8 cellular contexts compared by ENCODE assay signal in the genomic region with DNA sequence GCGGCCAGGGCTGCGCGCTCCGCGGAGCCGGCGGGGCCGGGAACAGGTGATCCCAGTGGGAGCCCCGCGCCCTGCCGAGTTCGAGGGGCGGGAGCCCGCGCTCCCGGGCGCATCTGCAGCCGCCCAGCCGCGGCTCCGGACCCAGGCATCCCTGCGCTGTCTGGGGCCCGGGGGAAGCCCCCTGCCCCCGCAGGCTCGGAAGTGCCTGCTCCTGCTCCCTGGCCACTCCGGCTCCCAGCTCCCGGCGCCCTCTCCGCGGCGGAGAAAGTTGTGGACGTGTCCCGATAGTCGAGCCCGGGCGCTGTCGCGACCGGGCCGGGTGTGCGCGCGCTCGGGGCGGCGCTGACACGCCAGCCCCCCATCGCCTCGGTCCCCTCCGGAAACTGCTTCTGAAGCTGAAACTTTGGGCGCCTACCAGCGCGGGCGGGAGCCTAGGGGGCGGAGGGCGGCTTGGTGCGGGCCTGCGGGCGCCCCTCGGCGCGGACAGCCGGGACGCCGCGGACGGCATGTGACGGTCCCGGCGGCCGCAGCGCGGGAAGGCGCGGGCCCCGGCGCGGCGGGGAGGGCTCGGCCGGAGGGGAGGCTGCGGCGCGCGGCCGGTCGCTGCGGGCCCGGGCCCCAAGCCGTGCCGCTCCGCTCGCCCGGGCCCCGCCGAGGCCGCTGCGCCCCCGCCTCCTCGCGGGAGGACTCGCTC. TPM values are rescaled to one million over a fixed set of nuclear protein-coding genes. Genes with fewer than 3 reads are reported as not detected.
DNase-seq lines count a peak whose midpoint lies in the region; ATAC-seq and TF ChIP-seq lines count a peak whose summit lies in the region.

No MANE protein-coding gene starts in this region.

- H3K36me3 ChIP-seq in cardiac muscle cell: no peaks in the 10 kb centered on the region
- H3K36me3 ChIP-seq in SJSA1: peaks cover 4% of the 10 kb centered on the region; the same call in 1 of the 2 replicates
- no peaks in the 10 kb centered on the region for H3K36me3 ChIP-seq in effector memory CD4-positive, alpha-beta T cell (ENCODE audit: control insufficient read depth, insufficient read depth, low read length)
- H3K36me3 ChIP-seq in neural cell (ENCODE audit: insufficient read depth, low read length): no peaks in the 10 kb centered on the region

- intact Hi-C loops in cardiac septum (cut with DNase I): loop anchor here (2.0 to 5.0 kb wide), 4 partner anchors 40 to 182 kb away; partner anchors contain the start of gene LDLRAP1

- H3K27me3 ChIP-seq in cardiac muscle cell (peaks cover 14% of the 10 kb centered on the region), SJSA1 (replicated peaks) (peaks cover 52% of the 10 kb centered on the region), neural cell (ENCODE audit: insufficient read depth, low read depth, low read length) (peaks cover 29% of the 10 kb centered on the region)
- no peaks in the 10 kb centered on the region for H3K27me3 ChIP-seq in effector memory CD4-positive, alpha-beta T cell (replicated peaks; ENCODE audit: control insufficient read depth, insufficient read depth, low read length, poor library complexity, severe bottlenecking)

- H3K4me1 ChIP-seq in cardiac muscle cell (ENCODE audit: low read depth): peaks cover 21% of the 10 kb centered on the region
- peaks cover 21% of the 10 kb centered on the region for H3K4me1 ChIP-seq in SJSA1 (replicated peaks)
- H3K4me1 ChIP-seq in effector memory CD4-positive, alpha-beta T cell (ENCODE audit: control insufficient read depth, insufficient read depth, low read length, poor library complexity, severe bottlenecking): peaks cover 49% of the 10 kb centered on the region

- H3K4me2 ChIP-seq in neural cell (ENCODE audit: low read length): peak overlapping the region; percentile 35

- no peaks in the 10 kb centered on the region for H3F3A ChIP-seq in neural cell (ENCODE audit: insufficient read depth, low read length, poor library complexity, severe bottlenecking)

- no peak for TF ChIP-seq CTCF in cardiac muscle cell (IDR thresholded peaks at IDR 0.05; ENCODE audit: low read depth, low read length)
- no peak for TF ChIP-seq CTCF in neural cell (IDR thresholded peaks at IDR 0.05; ENCODE audit: poor library complexity, severe bottlenecking)

- no peak for TF ChIP-seq RAD21 in neural cell (conservative IDR thresholded peaks at IDR 0.05)

- TF ChIP-seq EP300 in neural cell (conservative IDR thresholded peaks at IDR 0.05; ENCODE audit: poor library complexity, severe bottlenecking): no peak

- peak overlapping the region; percentile 92 for H3K4me3 ChIP-seq in cardiac muscle cell
- peak overlapping the region; percentile 52 for H3K4me3 ChIP-seq in SJSA1
- peak overlapping the region; percentile 91 for H3K4me3 ChIP-seq in effector memory CD4-positive, alpha-beta T cell (ENCODE audit: insufficient read depth, low read depth, low read length, poor library complexity, severe bottlenecking)
- H3K4me3 ChIP-seq in neural cell (ENCODE audit: low read length): peak overlapping the region; percentile 86

- H3K9me3 ChIP-seq in cardiac muscle cell (ENCODE audit: low read depth) (no peaks in the 10 kb centered on the region), SJSA1 (replicated peaks) (no peaks in the 10 kb centered on the region), neural cell (ENCODE audit: low read length) (no peaks in the 10 kb centered on the region)
- H3K9me3 ChIP-seq in effector memory CD4-positive, alpha-beta T cell (ENCODE audit: control insufficient read depth, low read length): no peaks in the 10 kb centered on the region

- no peak overlapping the region for H3K27ac ChIP-seq in cardiac muscle cell
- H3K27ac ChIP-seq in SJSA1: no peak overlapping the region
- peak overlapping the region; percentile 76 for H3K27ac ChIP-seq in effector memory CD4-positive, alpha-beta T cell (ENCODE audit: insufficient read depth, low read length, poor library complexity, severe bottlenecking)
- no peak overlapping the region for H3K27ac ChIP-seq in neural cell (ENCODE audit: low read length)

- H3K9me2 ChIP-seq in neural cell (ENCODE audit: insufficient read depth, low read length): no peaks in the 10 kb centered on the region

- H3K9ac ChIP-seq in neural cell (ENCODE audit: low read length): peak overlapping the region; percentile 50

- no peaks in the 10 kb centered on the region for H3K79me2 ChIP-seq in neural cell (replicated peaks; ENCODE audit: insufficient read depth, low read length)

- ATAC-seq in HG03025 (IDR thresholded peaks at IDR 0.05; ENCODE audit: low FRiP score, unreplicated experiment): no peak

- no peaks in the 10 kb centered on the region for H4K20me1 ChIP-seq in neural cell (ENCODE audit: insufficient read depth)

- DNase-seq in cardiac muscle cell (ENCODE audit: low read depth in 1 of 2, low spot score in 1 of 2) (peak in 1 of 2 donors; percentile 39), cardiac septum (ENCODE audit: low spot score) (no peak), SJSA1 (ENCODE audit: low read depth in 1 of 2, low spot score in 2 of 2) (peak in 1 of 2 experiments; percentile 36), NCI-H524 (lab: John Stamatoyannopoulos, UW) (no peak), NCI-H1092 (lab: John Stamatoyannopoulos, UW) (no peak)
- no peak for DNase-seq in effector memory CD4-positive, alpha-beta T cell

- no peak overlapping the region for H2AFZ ChIP-seq in neural cell (ENCODE audit: low read depth, low read length)

TF ChIP-seq in neural cell, 6 proteins besides CTCF, POLR2A, EP300 and RAD21:
- no peak for TF ChIP-seq MXI1 (conservative IDR thresholded peaks at IDR 0.05; ENCODE audit: poor library complexity, severe bottlenecking)
- no peak for TF ChIP-seq REST (IDR thresholded peaks at IDR 0.05; ENCODE audit: borderline replicate concordance)
- TF ChIP-seq POLR2AphosphoS5 (IDR thresholded peaks at IDR 0.05): no peak
- no peak for TF ChIP-seq TAF1 (IDR thresholded peaks at IDR 0.05; ENCODE audit: low read depth)
- peak; percentile 11 for TF ChIP-seq SMC3 (conservative IDR thresholded peaks at IDR 0.05; ENCODE audit: poor library complexity)
TF ChIP-seq in neural cell: peak in this region for 1.

RNA-seq across cellular contexts. Expression of gene MAN1C1, which starts 0.5 kb away (rescaled TPM):
- total RNA-seq in cardiac muscle cell (85.7 and 118 TPM in 2 replicates), cardiac septum (16.7 TPM)
- polyA plus RNA-seq in cardiac muscle cell (88.8 and 130 TPM in 2 replicates), neural cell (0.66 and 1.3 TPM in 2 replicates)
- total RNA-seq in SJSA1 (2014; rRNA removed; shearing (Covaris generic)): not detected in 2 replicates
- polyA minus RNA-seq in neural cell: 0.81 and 1.7 TPM in 2 replicates

Comparison
In these comparisons a context has a peak if more than half of its experiments do, and no peak if none do; other contexts are left out.
1. RNA of gene MAN1C1, which starts 0.5 kb away (total RNA-seq): 85.7 to 118 TPM in cardiac muscle cell and 16.7 TPM in cardiac septum (single experiment); not detected in SJSA1; every median in the first group is over 10 times any median in the second.
2. Peak in every context shown above with its lines, with median percentiles within 50 percentile points of each other: H3K4me3 ChIP-seq.